Comparison of ENCODE assay signal across 1 cellular context in genomic region chr7:2662273-2663120, GRCh38.
A peak's percentile ranks its signal among the peaks of the same experiment; 100 is the strongest.
TF ChIP-seq lines count a peak whose summit lies in the region.

No MANE protein-coding gene starts in this region.

TF ChIP-seq in HepG2, 621 proteins besides CTCF, POLR2A, EP300 and RAD21:
- TF ChIP-seq, protein P1, sequence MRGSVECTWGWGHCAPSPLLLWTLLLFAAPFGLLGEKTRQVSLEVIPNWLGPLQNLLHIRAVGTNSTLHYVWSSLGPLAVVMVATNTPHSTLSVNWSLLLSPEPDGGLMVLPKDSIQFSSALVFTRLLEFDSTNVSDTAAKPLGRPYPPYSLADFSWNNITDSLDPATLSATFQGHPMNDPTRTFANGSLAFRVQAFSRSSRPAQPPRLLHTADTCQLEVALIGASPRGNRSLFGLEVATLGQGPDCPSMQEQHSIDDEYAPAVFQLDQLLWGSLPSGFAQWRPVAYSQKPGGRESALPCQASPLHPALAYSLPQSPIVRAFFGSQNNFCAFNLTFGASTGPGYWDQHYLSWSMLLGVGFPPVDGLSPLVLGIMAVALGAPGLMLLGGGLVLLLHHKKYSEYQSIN (CRISPR knock-in tag; IDR thresholded peaks at IDR 0.05; ENCODE audit: borderline replicate concordance): no peak
- TF ChIP-seq PRPF4 (IDR thresholded peaks at IDR 0.05; ENCODE audit: low read depth, low read length, poor library complexity, severe bottlenecking) (no peak), SALL1 (CRISPR knock-in tag; IDR thresholded peaks at IDR 0.05) (no peak), RFXAP (CRISPR knock-in tag; IDR thresholded peaks at IDR 0.05; ENCODE audit: borderline replicate concordance) (no peak), ZNF274 (CRISPR knock-in tag; IDR thresholded peaks at IDR 0.05) (no peak), ZNF572 (CRISPR knock-in tag; IDR thresholded peaks at IDR 0.05) (0 out of 2 replicates have a peak, but pooled peaks have one; percentile 39), SCMH1 (CRISPR knock-in tag; IDR thresholded peaks at IDR 0.05; ENCODE audit: borderline replicate concordance) (no peak), ZBTB33 (CRISPR knock-in tag; IDR thresholded peaks at IDR 0.05) (peak; percentile 73), DZIP1 (CRISPR knock-in tag; IDR thresholded peaks at IDR 0.05) (peak; percentile 41; the same call in 1 of the 2 replicates), ZNF30 (CRISPR knock-in tag; IDR thresholded peaks at IDR 0.05) (no peak), RBAK (CRISPR knock-in tag; IDR thresholded peaks at IDR 0.05) (no peak), SAFB2 (CRISPR knock-in tag; IDR thresholded peaks at IDR 0.05; ENCODE audit: borderline replicate concordance, low read depth) (no peak), SNAI1 (CRISPR knock-in tag; IDR thresholded peaks at IDR 0.05; ENCODE audit: borderline replicate concordance) (peak; percentile 58; the same call in 1 of the 2 replicates), BCL6 (CRISPR knock-in tag; IDR thresholded peaks at IDR 0.05) (no peak), ZNF567 (CRISPR knock-in tag; IDR thresholded peaks at IDR 0.05; ENCODE audit: borderline replicate concordance) (0 out of 2 replicates have a peak, but pooled peaks have one; percentile 0), HNRNPLL (IDR thresholded peaks at IDR 0.05; ENCODE audit: low read depth, low read length, poor library complexity, severe bottlenecking) (no peak), SIX4 (CRISPR knock-in tag; IDR thresholded peaks at IDR 0.05) (no peak), RBM39 (IDR thresholded peaks at IDR 0.05; ENCODE audit: low read depth, low read length, poor library complexity, severe bottlenecking) (no peak), KLF15 (CRISPR knock-in tag; IDR thresholded peaks at IDR 0.05; ENCODE audit: borderline replicate concordance) (peak; percentile 32; the same call in 1 of the 2 replicates), KLF11 (CRISPR knock-in tag; IDR thresholded peaks at IDR 0.05) (no peak), TAF1 (CRISPR knock-in tag; IDR thresholded peaks at IDR 0.05) (no peak), GATA4 (IDR thresholded peaks at IDR 0.05; ENCODE audit: borderline replicate concordance, low read depth) (no peak), PCBP1 (IDR thresholded peaks at IDR 0.05; ENCODE audit: borderline replicate concordance, low read depth, low read length) (0 out of 2 replicates have a peak, but pooled peaks have one; percentile 18), MTERF4 (CRISPR knock-in tag; IDR thresholded peaks at IDR 0.05) (peak; percentile 90; the same call in 1 of the 2 replicates), ZNF775 (CRISPR knock-in tag; IDR thresholded peaks at IDR 0.05; ENCODE audit: borderline replicate concordance) (0 out of 2 replicates have a peak, but pooled peaks have one; percentile 21), AGO2 (optimal IDR thresholded peaks at IDR 0.05; ENCODE audit: low read depth, low read length) (peak; percentile 56)
- TF ChIP-seq, protein P2, sequence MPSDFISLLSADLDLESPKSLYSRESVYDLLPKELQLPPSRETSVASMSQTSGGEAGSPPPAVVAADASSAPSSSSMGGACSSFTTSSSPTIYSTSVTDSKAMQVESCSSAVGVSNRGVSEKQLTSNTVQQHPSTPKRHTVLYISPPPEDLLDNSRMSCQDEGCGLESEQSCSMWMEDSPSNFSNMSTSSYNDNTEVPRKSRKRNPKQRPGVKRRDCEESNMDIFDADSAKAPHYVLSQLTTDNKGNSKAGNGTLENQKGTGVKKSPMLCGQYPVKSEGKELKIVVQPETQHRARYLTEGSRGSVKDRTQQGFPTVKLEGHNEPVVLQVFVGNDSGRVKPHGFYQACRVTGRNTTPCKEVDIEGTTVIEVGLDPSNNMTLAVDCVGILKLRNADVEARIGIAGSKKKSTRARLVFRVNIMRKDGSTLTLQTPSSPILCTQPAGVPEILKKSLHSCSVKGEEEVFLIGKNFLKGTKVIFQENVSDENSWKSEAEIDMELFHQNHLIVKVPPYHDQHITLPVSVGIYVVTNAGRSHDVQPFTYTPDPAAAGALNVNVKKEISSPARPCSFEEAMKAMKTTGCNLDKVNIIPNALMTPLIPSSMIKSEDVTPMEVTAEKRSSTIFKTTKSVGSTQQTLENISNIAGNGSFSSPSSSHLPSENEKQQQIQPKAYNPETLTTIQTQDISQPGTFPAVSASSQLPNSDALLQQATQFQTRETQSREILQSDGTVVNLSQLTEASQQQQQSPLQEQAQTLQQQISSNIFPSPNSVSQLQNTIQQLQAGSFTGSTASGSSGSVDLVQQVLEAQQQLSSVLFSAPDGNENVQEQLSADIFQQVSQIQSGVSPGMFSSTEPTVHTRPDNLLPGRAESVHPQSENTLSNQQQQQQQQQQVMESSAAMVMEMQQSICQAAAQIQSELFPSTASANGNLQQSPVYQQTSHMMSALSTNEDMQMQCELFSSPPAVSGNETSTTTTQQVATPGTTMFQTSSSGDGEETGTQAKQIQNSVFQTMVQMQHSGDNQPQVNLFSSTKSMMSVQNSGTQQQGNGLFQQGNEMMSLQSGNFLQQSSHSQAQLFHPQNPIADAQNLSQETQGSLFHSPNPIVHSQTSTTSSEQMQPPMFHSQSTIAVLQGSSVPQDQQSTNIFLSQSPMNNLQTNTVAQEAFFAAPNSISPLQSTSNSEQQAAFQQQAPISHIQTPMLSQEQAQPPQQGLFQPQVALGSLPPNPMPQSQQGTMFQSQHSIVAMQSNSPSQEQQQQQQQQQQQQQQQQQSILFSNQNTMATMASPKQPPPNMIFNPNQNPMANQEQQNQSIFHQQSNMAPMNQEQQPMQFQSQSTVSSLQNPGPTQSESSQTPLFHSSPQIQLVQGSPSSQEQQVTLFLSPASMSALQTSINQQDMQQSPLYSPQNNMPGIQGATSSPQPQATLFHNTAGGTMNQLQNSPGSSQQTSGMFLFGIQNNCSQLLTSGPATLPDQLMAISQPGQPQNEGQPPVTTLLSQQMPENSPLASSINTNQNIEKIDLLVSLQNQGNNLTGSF (CRISPR knock-in tag; IDR thresholded peaks at IDR 0.05): 0 out of 2 replicates have a peak, but pooled peaks have one; percentile 11
- TF ChIP-seq, protein P3, sequence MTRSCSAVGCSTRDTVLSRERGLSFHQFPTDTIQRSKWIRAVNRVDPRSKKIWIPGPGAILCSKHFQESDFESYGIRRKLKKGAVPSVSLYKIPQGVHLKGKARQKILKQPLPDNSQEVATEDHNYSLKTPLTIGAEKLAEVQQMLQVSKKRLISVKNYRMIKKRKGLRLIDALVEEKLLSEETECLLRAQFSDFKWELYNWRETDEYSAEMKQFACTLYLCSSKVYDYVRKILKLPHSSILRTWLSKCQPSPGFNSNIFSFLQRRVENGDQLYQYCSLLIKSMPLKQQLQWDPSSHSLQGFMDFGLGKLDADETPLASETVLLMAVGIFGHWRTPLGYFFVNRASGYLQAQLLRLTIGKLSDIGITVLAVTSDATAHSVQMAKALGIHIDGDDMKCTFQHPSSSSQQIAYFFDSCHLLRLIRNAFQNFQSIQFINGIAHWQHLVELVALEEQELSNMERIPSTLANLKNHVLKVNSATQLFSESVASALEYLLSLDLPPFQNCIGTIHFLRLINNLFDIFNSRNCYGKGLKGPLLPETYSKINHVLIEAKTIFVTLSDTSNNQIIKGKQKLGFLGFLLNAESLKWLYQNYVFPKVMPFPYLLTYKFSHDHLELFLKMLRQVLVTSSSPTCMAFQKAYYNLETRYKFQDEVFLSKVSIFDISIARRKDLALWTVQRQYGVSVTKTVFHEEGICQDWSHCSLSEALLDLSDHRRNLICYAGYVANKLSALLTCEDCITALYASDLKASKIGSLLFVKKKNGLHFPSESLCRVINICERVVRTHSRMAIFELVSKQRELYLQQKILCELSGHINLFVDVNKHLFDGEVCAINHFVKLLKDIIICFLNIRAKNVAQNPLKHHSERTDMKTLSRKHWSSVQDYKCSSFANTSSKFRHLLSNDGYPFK (CRISPR knock-in tag; IDR thresholded peaks at IDR 0.05; ENCODE audit: borderline replicate concordance): no peak
- TF ChIP-seq, protein P4, sequence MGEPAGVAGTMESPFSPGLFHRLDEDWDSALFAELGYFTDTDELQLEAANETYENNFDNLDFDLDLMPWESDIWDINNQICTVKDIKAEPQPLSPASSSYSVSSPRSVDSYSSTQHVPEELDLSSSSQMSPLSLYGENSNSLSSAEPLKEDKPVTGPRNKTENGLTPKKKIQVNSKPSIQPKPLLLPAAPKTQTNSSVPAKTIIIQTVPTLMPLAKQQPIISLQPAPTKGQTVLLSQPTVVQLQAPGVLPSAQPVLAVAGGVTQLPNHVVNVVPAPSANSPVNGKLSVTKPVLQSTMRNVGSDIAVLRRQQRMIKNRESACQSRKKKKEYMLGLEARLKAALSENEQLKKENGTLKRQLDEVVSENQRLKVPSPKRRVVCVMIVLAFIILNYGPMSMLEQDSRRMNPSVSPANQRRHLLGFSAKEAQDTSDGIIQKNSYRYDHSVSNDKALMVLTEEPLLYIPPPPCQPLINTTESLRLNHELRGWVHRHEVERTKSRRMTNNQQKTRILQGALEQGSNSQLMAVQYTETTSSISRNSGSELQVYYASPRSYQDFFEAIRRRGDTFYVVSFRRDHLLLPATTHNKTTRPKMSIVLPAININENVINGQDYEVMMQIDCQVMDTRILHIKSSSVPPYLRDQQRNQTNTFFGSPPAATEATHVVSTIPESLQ (CRISPR knock-in tag; conservative IDR thresholded peaks at IDR 0.05): no peak
- TF ChIP-seq, protein P5, sequence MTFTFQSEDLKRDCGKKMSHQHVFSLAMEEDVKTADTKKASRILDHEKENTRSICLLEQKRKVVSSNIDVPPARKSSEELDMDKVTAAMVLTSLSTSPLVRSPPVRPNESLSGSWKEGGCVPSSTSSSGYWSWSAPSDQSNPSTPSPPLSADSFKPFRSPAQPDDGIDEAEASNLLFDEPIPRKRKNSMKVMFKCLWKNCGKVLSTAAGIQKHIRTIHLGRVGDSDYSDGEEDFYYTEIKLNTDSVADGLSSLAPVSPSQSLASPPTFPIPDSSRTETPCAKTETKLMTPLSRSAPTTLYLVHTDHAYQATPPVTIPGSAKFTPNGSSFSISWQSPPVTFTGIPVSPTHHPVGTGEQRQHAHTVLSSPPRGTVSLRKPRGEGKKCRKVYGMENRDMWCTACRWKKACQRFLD (CRISPR knock-in tag; IDR thresholded peaks at IDR 0.05; ENCODE audit: borderline replicate concordance): no peak
TF ChIP-seq in HepG2: peak in this region for 11.
